Comparison of ENCODE assay signal across 1 cellular context in the genomic region with DNA sequence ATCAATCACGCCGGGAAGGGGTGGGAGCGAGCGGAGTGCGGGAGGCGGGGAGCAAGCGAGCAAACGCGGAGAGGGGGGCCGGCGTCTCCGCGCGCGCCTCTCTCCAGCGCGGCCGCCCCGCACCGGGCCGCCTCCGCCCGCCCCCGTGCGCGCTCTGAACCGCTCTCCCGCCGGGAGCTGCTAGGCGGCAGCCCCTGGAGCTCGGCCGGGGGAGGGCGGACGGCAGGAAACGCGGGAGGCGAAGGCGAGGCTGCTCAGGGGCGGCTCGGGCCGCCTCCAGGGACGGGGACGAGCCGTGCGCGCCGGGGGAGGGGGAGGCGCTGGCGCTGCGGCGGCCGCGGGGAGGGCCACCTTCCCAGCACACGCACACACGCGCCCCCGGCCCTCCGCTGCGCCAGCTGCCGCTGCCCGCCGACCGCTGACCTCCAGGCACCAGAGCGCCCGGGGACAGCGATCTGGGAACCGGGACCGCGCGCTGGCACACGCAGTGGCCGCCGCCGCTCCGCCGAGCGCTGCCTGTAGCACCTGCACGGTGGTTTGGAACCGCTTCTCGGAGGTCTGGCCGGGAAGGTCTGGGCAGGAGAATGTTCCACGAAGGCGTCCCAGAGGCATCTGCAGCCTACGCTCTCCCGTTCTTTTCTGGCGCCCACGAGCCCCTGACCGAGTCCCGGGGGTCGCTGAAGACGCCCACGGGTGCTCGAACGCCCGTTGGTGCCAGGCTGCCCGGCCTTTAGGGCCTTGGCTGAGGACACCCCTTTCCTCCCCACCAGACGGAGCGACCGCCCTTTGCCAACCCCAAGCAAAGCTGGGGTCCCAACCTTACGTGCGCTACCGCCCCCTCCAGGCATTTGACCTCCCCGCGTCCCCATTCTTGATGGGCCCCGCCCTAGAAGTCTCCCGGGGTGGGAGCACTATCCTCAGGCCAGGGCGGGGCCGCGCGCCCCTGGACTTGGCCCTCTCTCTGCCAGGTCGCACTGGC.
TF ChIP-seq lines count a peak whose summit lies in the region.

A gene (minus strand): TSS at position 3 of the 979 bp plus-strand sequence. CDS start 198 bp downstream, outside the sequence.

TF ChIP-seq in HepG2, 621 proteins besides CTCF, POLR2A, EP300 and RAD21:
- TF ChIP-seq, protein P1, sequence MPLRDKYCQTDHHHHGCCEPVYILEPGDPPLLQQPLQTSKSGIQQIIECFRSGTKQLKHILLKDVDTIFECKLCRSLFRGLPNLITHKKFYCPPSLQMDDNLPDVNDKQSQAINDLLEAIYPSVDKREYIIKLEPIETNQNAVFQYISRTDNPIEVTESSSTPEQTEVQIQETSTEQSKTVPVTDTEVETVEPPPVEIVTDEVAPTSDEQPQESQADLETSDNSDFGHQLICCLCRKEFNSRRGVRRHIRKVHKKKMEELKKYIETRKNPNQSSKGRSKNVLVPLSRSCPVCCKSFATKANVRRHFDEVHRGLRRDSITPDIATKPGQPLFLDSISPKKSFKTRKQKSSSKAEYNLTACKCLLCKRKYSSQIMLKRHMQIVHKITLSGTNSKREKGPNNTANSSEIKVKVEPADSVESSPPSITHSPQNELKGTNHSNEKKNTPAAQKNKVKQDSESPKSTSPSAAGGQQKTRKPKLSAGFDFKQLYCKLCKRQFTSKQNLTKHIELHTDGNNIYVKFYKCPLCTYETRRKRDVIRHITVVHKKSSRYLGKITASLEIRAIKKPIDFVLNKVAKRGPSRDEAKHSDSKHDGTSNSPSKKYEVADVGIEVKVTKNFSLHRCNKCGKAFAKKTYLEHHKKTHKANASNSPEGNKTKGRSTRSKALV (CRISPR knock-in tag; IDR thresholded peaks at IDR 0.05), result 0 out of 2 replicates have a peak, but pooled peaks have one; percentile 70
- TF ChIP-seq TCF7 (IDR thresholded peaks at IDR 0.05; ENCODE audit: low read depth), result no peak
